8 cellular contexts compared by ENCODE assay signal in genomic region chr12:57112492-57113294, GRCh38. TPM values are rescaled to one million over a fixed set of nuclear protein-coding genes. Genes with fewer than 3 reads are reported as not detected.
DNase-seq lines count a peak whose midpoint lies in the region; ATAC-seq and TF ChIP-seq lines count a peak whose summit lies in the region.

No MANE protein-coding gene starts in this region.

- H3K4me3 ChIP-seq in HEK293 (ENCODE audit: low read depth, low read length) = no peak overlapping the region

- no peaks in the 10 kb centered on the region for H3K36me3 ChIP-seq in HEK293 (ENCODE audit: control insufficient read depth in 2 of 2, insufficient read depth in 1 of 2, low read length in 2 of 2)

- H3K9me3 ChIP-seq in HEK293 (ENCODE audit: control insufficient read depth, insufficient read depth, low read depth, low read length) = no peaks in the 10 kb centered on the region

- ATAC-seq in left ventricle myocardium superior (no peak), GM19452 (IDR thresholded peaks at IDR 0.05; ENCODE audit: unreplicated experiment) (no peak)
- no peak for ATAC-seq in stimulated activated naive CD8-positive, alpha-beta T cell treated with anti-CD3 and anti-CD28 coated beads, Interleukin-15, Interleukin-2, amounts not matched to agents 100 U/mL and 50 U/mL, for 24 hours

- H3K4me1 ChIP-seq in HEK293 (ENCODE audit: control insufficient read depth, insufficient read depth, low read length) = 0 out of 2 replicates have a peak, but pooled peaks cover 3% of the 10 kb centered on the region

- POLR2A ChIA-PET in HEK293 (lab: Yijun Ruan, JAX) = interaction anchor here (0.6 to 2.5 kb wide), 23 partner anchors 12 to 593 kb away, joined by 3 to 47 read pairs (median 5); partner anchors contain the start of genes LRP1, NAB2, NEMP1 and SHMT2

- peak; percentile 25 for DNase-seq in left ventricle myocardium superior
- DNase-seq in stimulated activated naive CD8-positive, alpha-beta T cell treated with anti-CD3 and anti-CD28 coated beads, Interleukin-15, Interleukin-2, amounts not matched to agents 100 U/mL and 50 U/mL, for 24 hours = peak; percentile 93
- DNase-seq in SKM-1 (lab: John Stamatoyannopoulos, UW; ENCODE audit: unreplicated experiment) = no peak
- DNase-seq in HT-29 (ENCODE audit: low spot score) = no peak

- H3K27ac ChIP-seq in HEK293 (ENCODE audit: extremely low read depth, low read depth, low read length) (no peak overlapping the region), VCaP (peak overlapping the region; percentile 99)

- intact Hi-C loops in left ventricle myocardium superior (cut with micrococcal nuclease) = loop anchor here (2.0 kb wide), 1 partner anchor 44 kb away; no protein-coding TSS in a partner anchor

- CTCF ChIA-PET in HEK293 (lab: Yijun Ruan, JAX) = interaction anchor here (0.6 to 6.4 kb wide), 58 partner anchors 8 to 993 kb away, joined by 3 to 135 read pairs (median 6); partner anchors contain the start of genes HSD17B6, LRP1, MYO1A and NACA

- TF ChIP-seq CTCF in GM12872 (IDR thresholded peaks at IDR 0.05; ENCODE audit: insufficient read depth, low read depth, low read length) (peak; percentile 84), HEK293 (tag by site-specific recombination; IDR thresholded peaks at IDR 0.05) (no peak; the same call in 1 of the 2 replicates), VCaP (conservative IDR thresholded peaks at IDR 0.05) (peak; percentile 90)

TF ChIP-seq in HEK293, 187 proteins besides CTCF, POLR2A, EP300 and RAD21:
- TF ChIP-seq REST (tag by site-specific recombination; IDR thresholded peaks at IDR 0.05) = no peak
- peak; percentile 59 for TF ChIP-seq SP3 (tag by site-specific recombination; IDR thresholded peaks at IDR 0.05)

RNA-seq across cellular contexts. Expression of gene STAT6, which starts 1.5 kb away (rescaled TPM):
- total RNA-seq in left ventricle myocardium superior = 46.1 TPM
- 114 and 125 TPM in 2 replicates for total RNA-seq in HT-29 (2014; rRNA removed; shearing (Covaris generic))

RNA-seq across cellular contexts. Expression of gene LRP1, which starts 15.6 kb away (rescaled TPM):
- 108 TPM for total RNA-seq in left ventricle myocardium superior
- 22.8 and 25.2 TPM in 2 replicates for total RNA-seq in HT-29 (2014; rRNA removed; shearing (Covaris generic))

RNA-seq across cellular contexts. Expression of gene NAB2, which starts 23.8 kb away (rescaled TPM):
- total RNA-seq in left ventricle myocardium superior = 10.9 TPM
- total RNA-seq in HT-29 (2014; rRNA removed; shearing (Covaris generic)) = 17.8 and 19.3 TPM in 2 replicates

RNA-seq across cellular contexts. Expression of gene NEMP1, which starts 34.1 kb away (rescaled TPM):
- 3.7 TPM for total RNA-seq in left ventricle myocardium superior
- 12.5 and 13.6 TPM in 2 replicates for total RNA-seq in HT-29 (2014; rRNA removed; shearing (Covaris generic))

RNA-seq across cellular contexts. Expression of gene LRP1-AS, which starts 34.7 kb away (rescaled TPM):
- not detected for total RNA-seq in left ventricle myocardium superior
- not detected in 2 replicates for total RNA-seq in HT-29 (2014; rRNA removed; shearing (Covaris generic))

Comparison
In these comparisons a context has a peak if more than half of its experiments do, and no peak if none do; other contexts are left out.
1. DNase-seq: peak in left ventricle myocardium superior (single experiment) and stimulated activated naive CD8-positive, alpha-beta T cell treated with anti-CD3 and anti-CD28 coated beads, Interleukin-15, Interleukin-2, amounts not matched to agents 100 U/mL and 50 U/mL, for 24 hours (single experiment); none in SKM-1 (single experiment) and HT-29 (single experiment).